Comparison of ENCODE assay signal across 20 cellular contexts in genomic region chr4:13294961-13295605, GRCh38.
DNase-seq lines count a peak whose midpoint lies in the region; ATAC-seq, FAIRE-seq and TF ChIP-seq lines count a peak whose summit lies in the region.
"Had no signal": no experiment of that assay in that cellular context is flagged by ENCODE, and none has a peak within 500 bp of the region (broad histone marks: within the 10 kb centered on the region; RNA-seq: fewer than 3 reads in every experiment).

No MANE protein-coding gene starts in this region.

- H2BK12ac ChIP-seq in H1 (ENCODE audit: low read depth, low read length) = no peak overlapping the region

- no peak overlapping the region for H4K8ac ChIP-seq in H1 (ENCODE audit: extremely low read depth, insufficient read depth, low read length)

- no peak for TF ChIP-seq CTCF in H1 (IDR thresholded peaks at IDR 0.05; ENCODE audit: control extremely low read depth in 1 of 3, insufficient read depth in 1 of 3, low read depth in 1 of 3, low read length in 3 of 3)

- no peak overlapping the region for H3K23ac ChIP-seq in H1 (ENCODE audit: insufficient read length)

- H3K9ac ChIP-seq in H1 (replicated peaks in 1 of 4; ENCODE audit: extremely low read depth in 1 of 4, low read depth in 3 of 4, low read length in 3 of 4) = no peak overlapping the region

- POLR2A ChIA-PET in H1 (lab: Charles Lee; ENCODE audit: partially characterized antibody) = no interaction called here

- TF ChIP-seq RAD21 in H1 (IDR thresholded peaks at IDR 0.05 in 1 of 2, conservative IDR thresholded peaks at IDR 0.05 in 1 of 2; ENCODE audit: low read depth in 2 of 2, low read length in 2 of 2) = no peak

- no peak overlapping the region for H4K91ac ChIP-seq in H1 (replicated peaks; ENCODE audit: insufficient read length, low read length)

- FAIRE-seq in H1 (lab: Jason Lieb, UNC) (no peak), GM12892 (lab: Jason Lieb, UNC) (no peak)

- no peaks in the 10 kb centered on the region for H3K27me3 ChIP-seq in H1 (replicated peaks in 1 of 4; ENCODE audit: control insufficient read depth in 3 of 4, extremely low read depth in 1 of 4, insufficient read depth in 3 of 4, low read length in 3 of 4)
- H3K27me3 ChIP-seq: BE2C, SJSA1 had no signal

- DNase-seq in M059J (ENCODE audit: low read depth) = peak; percentile 41
- no peak for DNase-seq in H1 (ENCODE audit: low read depth in 1 of 2, low spot score in 2 of 2)
- peak; percentile 9 for DNase-seq in iris pigment epithelial cell (ENCODE audit: low read depth)
- peak; percentile 30 for DNase-seq in renal cortical epithelial cell (ENCODE audit: low read depth)
- DNase-seq in left colon = no peak
- no peak for DNase-seq in middle frontal gyrus (ENCODE audit: extremely low spot score, low spot score)
- DNase-seq in foreskin melanocyte = no peak
- no peak for DNase-seq in GM12892 (ENCODE audit: insufficient read length)
- DNase-seq: BE2C; CD4-positive, alpha-beta memory T cell; Kasumi-1; MV-4-11; NCI-H1436; NCI-H2029 treated with DMSO at 0.1 percent for 48 hours; NCI-H2227 treated with DMSO at 0.1 percent for 48 hours; NCI-H526; NK-92 treated with Interleukin-12 subunit alpha and Interleukin-12 subunit beta, amount 100 ng/mL, for 24 hours; OCI-M1 had no signal

- no peak for TF ChIP-seq EP300 in H1 (IDR thresholded peaks at IDR 0.05; ENCODE audit: borderline replicate concordance in 1 of 2, low read depth in 2 of 2, low read length in 2 of 2)

- no peaks in the 10 kb centered on the region for H3K36me3 ChIP-seq in H1 (ENCODE audit: control insufficient read depth in 2 of 4, insufficient read depth in 4 of 4, low read length in 3 of 4)
- H3K36me3 ChIP-seq: BE2C, SJSA1 had no signal

- no peak overlapping the region for H3K27ac ChIP-seq in H1 (ENCODE audit: low read depth, low read length)
- H3K27ac ChIP-seq: RWPE1, SJSA1 had no signal

- no peak overlapping the region for H2BK20ac ChIP-seq in H1 (ENCODE audit: low read length)

- no peak overlapping the region for H3K4me3 ChIP-seq in H1 (ENCODE audit: extremely low read depth in 1 of 4, insufficient read depth in 2 of 4, low read depth in 3 of 4, low read length in 4 of 4)
- H3K4me3 ChIP-seq: SJSA1 had no signal

- H3K4me1 ChIP-seq in H1 (replicated peaks in 1 of 4; ENCODE audit: control insufficient read depth in 3 of 4, insufficient read depth in 4 of 4, low read length in 3 of 4) = no peaks in the 10 kb centered on the region
- H3K4me1 ChIP-seq: BE2C, SJSA1 had no signal

- no peaks in the 10 kb centered on the region for H3K79me2 ChIP-seq in H1 (ENCODE audit: control insufficient read depth in 1 of 2, insufficient read depth in 2 of 2, low read length in 2 of 2)

- H3K79me1 ChIP-seq in H1 (ENCODE audit: low read depth, low read length) = no peaks in the 10 kb centered on the region

- intact Hi-C loops in left colon (cut with DNase I, micrococcal nuclease) = no loop called here

- ATAC-seq in left colon = no peak

- H4K20me1 ChIP-seq in H1 (replicated peaks in 1 of 2; ENCODE audit: control insufficient read depth in 1 of 2, insufficient read depth in 2 of 2, low read length in 2 of 2) = no peaks in the 10 kb centered on the region

- no peak overlapping the region for H2BK5ac ChIP-seq in H1 (ENCODE audit: low read depth, low read length)

- H2BK15ac ChIP-seq in H1 (ENCODE audit: low read length) = no peak overlapping the region

- H3K4me2 ChIP-seq in H1 (ENCODE audit: insufficient read depth in 1 of 2, low read depth in 2 of 2, low read length in 2 of 2) = no peak overlapping the region

- TF ChIP-seq POLR2A in H1 (IDR thresholded peaks at IDR 0.05; ENCODE audit: control extremely low read depth in 1 of 2, low read depth in 2 of 2, low read length in 2 of 2) (no peak), GM12892 (IDR thresholded peaks at IDR 0.05; ENCODE audit: low read depth, low read length) (no peak)

- H2BK120ac ChIP-seq in H1 (replicated peaks; ENCODE audit: low read depth, low read length) = no peak overlapping the region

- no peaks in the 10 kb centered on the region for H3K23me2 ChIP-seq in H1 (ENCODE audit: low read depth, low read length)

- H3K9me3 ChIP-seq in H1 (ENCODE audit: insufficient read depth in 2 of 2, low read depth in 1 of 2, low read length in 1 of 2) = peaks cover 3 to 8% of the 10 kb centered on the region in 2 experiments; a peak in 2 of 4 replicates
- H3K9me3 ChIP-seq: BE2C had no signal

- H2AFZ ChIP-seq in H1 (ENCODE audit: low read length) = 0 out of 2 replicates have a peak overlapping the region, but pooled peaks have one; percentile 15

- H3K4ac ChIP-seq in H1 (replicated peaks; ENCODE audit: insufficient read length, low read depth, low read length) = no peak overlapping the region

- no peak overlapping the region for H2AK5ac ChIP-seq in H1 (ENCODE audit: low read depth, low read length)

- no peak overlapping the region for H3K56ac ChIP-seq in H1 (replicated peaks; ENCODE audit: insufficient read length, low read depth, low read length)

- H3K18ac ChIP-seq in H1 (ENCODE audit: extremely low read depth, low read length) = no peak overlapping the region

- 80% methylated on average over 5 of the region's 5 CpGs; no CpG with 5 or more reads in 1 of the 2 experiments for WGBS in H1 (ENCODE audit: extremely low coverage in 1 of 2, insufficient coverage in 1 of 2, insufficient read length in 1 of 2, insufficient replicate concordance in 2 of 2, low coverage in 1 of 2, low lambda C conversion rate in 2 of 2, missing lambda C conversion rate in 1 of 2), 2 experiments

- CTCF ChIA-PET in H1 (lab: Charles Lee; ENCODE audit: partially characterized antibody) = no interaction called here

- no peak overlapping the region for H3K14ac ChIP-seq in H1 (ENCODE audit: insufficient read length)

- no peak overlapping the region for H4K5ac ChIP-seq in H1 (ENCODE audit: insufficient read length, low read depth, low read length)

TF ChIP-seq in H1, 55 proteins besides CTCF, POLR2A, EP300 and RAD21:
- TF ChIP-seq SRF (IDR thresholded peaks at IDR 0.05; ENCODE audit: low read depth, low read length) (no peak), RBBP5 (IDR thresholded peaks at IDR 0.05; ENCODE audit: borderline replicate concordance, low read depth, low read length) (no peak), BACH1 (IDR thresholded peaks at IDR 0.05; ENCODE audit: low read length) (no peak)

Comparison
In these comparisons a context has a peak if more than half of its experiments do, and no peak if none do; other contexts are left out.
1. DNase-seq: peak in M059J (single experiment), iris pigment epithelial cell (single experiment) and renal cortical epithelial cell (single experiment); none in H1 (0 of 2), left colon (0 of 2), middle frontal gyrus (single experiment), foreskin melanocyte (single experiment) and GM12892 (single experiment).